In genomic region chrX:154693394-154693793, GRCh38 we compare ENCODE assay signal across 1 cellular context.
TF ChIP-seq lines count a peak whose summit lies in the region.

No MANE protein-coding gene starts in this region.

TF ChIP-seq in HepG2, 621 proteins besides CTCF, POLR2A, EP300 and RAD21:
- TF ChIP-seq ZFP36L1 (CRISPR knock-in tag; IDR thresholded peaks at IDR 0.05) (no peak), ZNF710 (CRISPR knock-in tag; IDR thresholded peaks at IDR 0.05; ENCODE audit: borderline replicate concordance) (no peak), RNF219 (CRISPR knock-in tag; IDR thresholded peaks at IDR 0.05) (no peak), TEF (CRISPR knock-in tag; IDR thresholded peaks at IDR 0.05) (no peak), ZNF10 (CRISPR knock-in tag; IDR thresholded peaks at IDR 0.05; ENCODE audit: borderline replicate concordance, low read depth) (no peak), FOXM1 (CRISPR knock-in tag; IDR thresholded peaks at IDR 0.05) (no peak), ZKSCAN8 (CRISPR knock-in tag; IDR thresholded peaks at IDR 0.05; ENCODE audit: borderline replicate concordance) (no peak), ZNF816 (CRISPR knock-in tag; IDR thresholded peaks at IDR 0.05; ENCODE audit: borderline replicate concordance) (no peak)
